Comparison of ENCODE assay signal across 1 cellular context in the genomic region with DNA sequence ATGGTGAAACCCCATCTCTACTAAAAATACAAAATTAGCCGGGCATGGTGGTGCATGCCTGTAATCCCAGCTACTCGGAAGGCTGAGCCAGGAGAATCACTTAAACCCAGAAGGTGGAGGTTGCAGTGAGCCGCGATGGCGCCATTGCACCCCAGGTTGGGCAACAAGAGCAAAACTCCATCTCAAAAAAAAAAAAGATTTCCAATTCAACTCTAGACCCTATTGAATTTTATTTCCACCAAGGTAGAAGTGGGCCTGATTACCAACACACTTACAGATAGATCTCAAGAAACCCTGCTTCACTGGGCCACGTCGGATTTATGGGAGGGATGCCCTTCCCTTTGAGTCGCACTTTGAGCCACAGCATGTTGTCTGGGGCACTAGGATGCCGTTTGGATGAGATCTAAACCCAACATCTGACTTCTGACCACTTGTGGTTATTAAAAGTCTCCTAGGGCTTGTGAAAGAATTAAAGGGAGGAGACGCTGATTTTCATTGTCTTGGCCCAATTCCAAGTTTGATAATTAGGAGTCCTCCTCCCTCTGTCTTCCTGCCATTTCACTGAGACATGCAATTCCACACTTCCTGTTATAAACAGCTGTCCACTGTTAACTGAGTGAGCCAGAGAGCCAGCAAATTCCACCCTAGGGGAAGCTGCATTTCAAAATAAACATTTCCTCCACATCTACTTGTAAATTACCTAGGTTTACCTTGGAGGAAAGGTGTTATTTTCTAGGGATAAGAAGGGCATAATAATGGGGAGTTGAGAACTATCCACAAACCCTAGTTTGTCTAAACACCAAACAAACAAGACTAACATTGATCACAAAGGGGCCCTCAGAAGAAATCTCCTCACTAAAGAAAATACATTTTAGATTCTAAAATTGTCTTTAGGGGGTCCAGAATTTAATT.
A peak's percentile ranks its signal among the peaks of the same experiment; 100 is the strongest.
TF ChIP-seq lines count a peak whose summit lies in the region.

No MANE protein-coding gene starts in this region.

TF ChIP-seq in K562, 482 proteins besides CTCF, POLR2A, EP300 and RAD21 (continued from another document and continues in another):
- TF ChIP-seq, protein P1, sequence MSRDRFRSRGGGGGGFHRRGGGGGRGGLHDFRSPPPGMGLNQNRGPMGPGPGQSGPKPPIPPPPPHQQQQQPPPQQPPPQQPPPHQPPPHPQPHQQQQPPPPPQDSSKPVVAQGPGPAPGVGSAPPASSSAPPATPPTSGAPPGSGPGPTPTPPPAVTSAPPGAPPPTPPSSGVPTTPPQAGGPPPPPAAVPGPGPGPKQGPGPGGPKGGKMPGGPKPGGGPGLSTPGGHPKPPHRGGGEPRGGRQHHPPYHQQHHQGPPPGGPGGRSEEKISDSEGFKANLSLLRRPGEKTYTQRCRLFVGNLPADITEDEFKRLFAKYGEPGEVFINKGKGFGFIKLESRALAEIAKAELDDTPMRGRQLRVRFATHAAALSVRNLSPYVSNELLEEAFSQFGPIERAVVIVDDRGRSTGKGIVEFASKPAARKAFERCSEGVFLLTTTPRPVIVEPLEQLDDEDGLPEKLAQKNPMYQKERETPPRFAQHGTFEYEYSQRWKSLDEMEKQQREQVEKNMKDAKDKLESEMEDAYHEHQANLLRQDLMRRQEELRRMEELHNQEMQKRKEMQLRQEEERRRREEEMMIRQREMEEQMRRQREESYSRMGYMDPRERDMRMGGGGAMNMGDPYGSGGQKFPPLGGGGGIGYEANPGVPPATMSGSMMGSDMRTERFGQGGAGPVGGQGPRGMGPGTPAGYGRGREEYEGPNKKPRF (IDR thresholded peaks at IDR 0.05; ENCODE audit: low read depth, low read length): no peak
- TF ChIP-seq BCL6 (CRISPR knock-in tag; IDR thresholded peaks at IDR 0.05) (no peak), EZH2 (IDR thresholded peaks at IDR 0.05; ENCODE audit: borderline replicate concordance, low read depth, low read length) (no peak), ELF1 (tag; IDR thresholded peaks at IDR 0.05) (peak; percentile 64), ESRRA (IDR thresholded peaks at IDR 0.05; ENCODE audit: borderline replicate concordance, low read depth) (no peak; the same call in 1 of the 2 replicates), RBM17 (IDR thresholded peaks at IDR 0.05; ENCODE audit: borderline replicate concordance, low read depth, low read length) (no peak), ZKSCAN3 (CRISPR knock-in tag; IDR thresholded peaks at IDR 0.05) (no peak), FIP1L1 (IDR thresholded peaks at IDR 0.05; ENCODE audit: low read depth, low read length, poor library complexity, severe bottlenecking) (no peak), ZBED1 (IDR thresholded peaks at IDR 0.05) (no peak), CBFA2T2 (conservative IDR thresholded peaks at IDR 0.05) (no peak), ZFX (CRISPR knock-in tag; IDR thresholded peaks at IDR 0.05) (no peak), ARNT (IDR thresholded peaks at IDR 0.05) (no peak), HOXB6 (CRISPR knock-in tag; IDR thresholded peaks at IDR 0.05; ENCODE audit: borderline replicate concordance) (no peak), ZNF75A (CRISPR knock-in tag; IDR thresholded peaks at IDR 0.05) (no peak), TEAD1 (CRISPR knock-in tag; IDR thresholded peaks at IDR 0.05) (no peak), HDAC8 (tag; IDR thresholded peaks at IDR 0.05) (no peak), GABPA (tag; conservative IDR thresholded peaks at IDR 0.05; ENCODE audit: low read depth) (peak; percentile 67), RBM22 (IDR thresholded peaks at IDR 0.05; ENCODE audit: low read depth, low read length, poor library complexity, severe bottlenecking) (no peak), ZZZ3 (IDR thresholded peaks at IDR 0.05) (no peak), SMC3 (conservative IDR thresholded peaks at IDR 0.05; ENCODE audit: insufficient read depth, low read depth, low read length) (no peak), MEF2A (IDR thresholded peaks at IDR 0.05; ENCODE audit: control insufficient read depth, low read depth, low read length) (no peak), ZC3H8 (IDR thresholded peaks at IDR 0.05) (no peak), PCBP1 (IDR thresholded peaks at IDR 0.05; ENCODE audit: low read depth, low read length, poor library complexity, severe bottlenecking) (no peak), HMG20A (CRISPR knock-in tag; conservative IDR thresholded peaks at IDR 0.05) (no peak), ZNF584 (CRISPR knock-in tag; IDR thresholded peaks at IDR 0.05; ENCODE audit: low read depth) (peak; percentile 70; the same call in 1 of the 2 replicates), NUFIP1 (IDR thresholded peaks at IDR 0.05; ENCODE audit: partially characterized antibody) (no peak), ATF1 (CRISPR knock-in tag; IDR thresholded peaks at IDR 0.05) (no peak), ATF1 (tag; IDR thresholded peaks at IDR 0.05) (no peak), ZNF224 (CRISPR knock-in tag; IDR thresholded peaks at IDR 0.05) (no peak), DMBX1 (CRISPR knock-in tag; IDR thresholded peaks at IDR 0.05; ENCODE audit: borderline replicate concordance) (no peak), CAMTA2 (CRISPR knock-in tag; conservative IDR thresholded peaks at IDR 0.05) (no peak), NR2C1 (IDR thresholded peaks at IDR 0.05) (no peak), NR2C1 (tag; IDR thresholded peaks at IDR 0.05) (0 out of 2 replicates have a peak, but pooled peaks have one; percentile 14), MTA1 (IDR thresholded peaks at IDR 0.05; ENCODE audit: borderline replicate concordance) (peak; percentile 33; the same call in 1 of the 2 replicates)
- TF ChIP-seq, protein P2, sequence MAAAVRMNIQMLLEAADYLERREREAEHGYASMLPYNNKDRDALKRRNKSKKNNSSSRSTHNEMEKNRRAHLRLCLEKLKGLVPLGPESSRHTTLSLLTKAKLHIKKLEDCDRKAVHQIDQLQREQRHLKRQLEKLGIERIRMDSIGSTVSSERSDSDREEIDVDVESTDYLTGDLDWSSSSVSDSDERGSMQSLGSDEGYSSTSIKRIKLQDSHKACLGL (CRISPR knock-in tag; IDR thresholded peaks at IDR 0.05; ENCODE audit: borderline replicate concordance, poor library complexity, severe bottlenecking): no peak
- TF ChIP-seq, protein P3, sequence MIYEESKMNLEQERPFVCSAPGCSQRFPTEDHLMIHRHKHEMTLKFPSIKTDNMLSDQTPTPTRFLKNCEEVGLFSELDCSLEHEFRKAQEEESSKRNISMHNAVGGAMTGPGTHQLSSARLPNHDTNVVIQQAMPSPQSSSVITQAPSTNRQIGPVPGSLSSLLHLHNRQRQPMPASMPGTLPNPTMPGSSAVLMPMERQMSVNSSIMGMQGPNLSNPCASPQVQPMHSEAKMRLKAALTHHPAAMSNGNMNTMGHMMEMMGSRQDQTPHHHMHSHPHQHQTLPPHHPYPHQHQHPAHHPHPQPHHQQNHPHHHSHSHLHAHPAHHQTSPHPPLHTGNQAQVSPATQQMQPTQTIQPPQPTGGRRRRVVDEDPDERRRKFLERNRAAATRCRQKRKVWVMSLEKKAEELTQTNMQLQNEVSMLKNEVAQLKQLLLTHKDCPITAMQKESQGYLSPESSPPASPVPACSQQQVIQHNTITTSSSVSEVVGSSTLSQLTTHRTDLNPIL (CRISPR knock-in tag; IDR thresholded peaks at IDR 0.05): no peak
- TF ChIP-seq, protein P4, sequence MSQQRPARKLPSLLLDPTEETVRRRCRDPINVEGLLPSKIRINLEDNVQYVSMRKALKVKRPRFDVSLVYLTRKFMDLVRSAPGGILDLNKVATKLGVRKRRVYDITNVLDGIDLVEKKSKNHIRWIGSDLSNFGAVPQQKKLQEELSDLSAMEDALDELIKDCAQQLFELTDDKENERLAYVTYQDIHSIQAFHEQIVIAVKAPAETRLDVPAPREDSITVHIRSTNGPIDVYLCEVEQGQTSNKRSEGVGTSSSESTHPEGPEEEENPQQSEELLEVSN (IDR thresholded peaks at IDR 0.05; ENCODE audit: borderline replicate concordance in 1 of 2, extremely low read depth in 1 of 2, insufficient read depth in 1 of 2, insufficient read length in 1 of 2, low read depth in 1 of 2, low read length in 1 of 2, poor library complexity in 1 of 2, severe bottlenecking in 1 of 2): no peak
- TF ChIP-seq, protein P5, sequence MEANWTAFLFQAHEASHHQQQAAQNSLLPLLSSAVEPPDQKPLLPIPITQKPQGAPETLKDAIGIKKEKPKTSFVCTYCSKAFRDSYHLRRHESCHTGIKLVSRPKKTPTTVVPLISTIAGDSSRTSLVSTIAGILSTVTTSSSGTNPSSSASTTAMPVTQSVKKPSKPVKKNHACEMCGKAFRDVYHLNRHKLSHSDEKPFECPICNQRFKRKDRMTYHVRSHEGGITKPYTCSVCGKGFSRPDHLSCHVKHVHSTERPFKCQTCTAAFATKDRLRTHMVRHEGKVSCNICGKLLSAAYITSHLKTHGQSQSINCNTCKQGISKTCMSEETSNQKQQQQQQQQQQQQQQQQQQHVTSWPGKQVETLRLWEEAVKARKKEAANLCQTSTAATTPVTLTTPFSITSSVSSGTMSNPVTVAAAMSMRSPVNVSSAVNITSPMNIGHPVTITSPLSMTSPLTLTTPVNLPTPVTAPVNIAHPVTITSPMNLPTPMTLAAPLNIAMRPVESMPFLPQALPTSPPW (CRISPR knock-in tag; IDR thresholded peaks at IDR 0.05): no peak; the same call in 1 of the 2 replicates
- TF ChIP-seq, protein P6, sequence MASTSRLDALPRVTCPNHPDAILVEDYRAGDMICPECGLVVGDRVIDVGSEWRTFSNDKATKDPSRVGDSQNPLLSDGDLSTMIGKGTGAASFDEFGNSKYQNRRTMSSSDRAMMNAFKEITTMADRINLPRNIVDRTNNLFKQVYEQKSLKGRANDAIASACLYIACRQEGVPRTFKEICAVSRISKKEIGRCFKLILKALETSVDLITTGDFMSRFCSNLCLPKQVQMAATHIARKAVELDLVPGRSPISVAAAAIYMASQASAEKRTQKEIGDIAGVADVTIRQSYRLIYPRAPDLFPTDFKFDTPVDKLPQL (IDR thresholded peaks at IDR 0.05; ENCODE audit: extremely low read depth, insufficient read length): no peak
- TF ChIP-seq, protein P7, sequence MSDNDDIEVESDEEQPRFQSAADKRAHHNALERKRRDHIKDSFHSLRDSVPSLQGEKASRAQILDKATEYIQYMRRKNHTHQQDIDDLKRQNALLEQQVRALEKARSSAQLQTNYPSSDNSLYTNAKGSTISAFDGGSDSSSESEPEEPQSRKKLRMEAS (CRISPR knock-in tag; IDR thresholded peaks at IDR 0.05): no peak
- TF ChIP-seq, protein P8, sequence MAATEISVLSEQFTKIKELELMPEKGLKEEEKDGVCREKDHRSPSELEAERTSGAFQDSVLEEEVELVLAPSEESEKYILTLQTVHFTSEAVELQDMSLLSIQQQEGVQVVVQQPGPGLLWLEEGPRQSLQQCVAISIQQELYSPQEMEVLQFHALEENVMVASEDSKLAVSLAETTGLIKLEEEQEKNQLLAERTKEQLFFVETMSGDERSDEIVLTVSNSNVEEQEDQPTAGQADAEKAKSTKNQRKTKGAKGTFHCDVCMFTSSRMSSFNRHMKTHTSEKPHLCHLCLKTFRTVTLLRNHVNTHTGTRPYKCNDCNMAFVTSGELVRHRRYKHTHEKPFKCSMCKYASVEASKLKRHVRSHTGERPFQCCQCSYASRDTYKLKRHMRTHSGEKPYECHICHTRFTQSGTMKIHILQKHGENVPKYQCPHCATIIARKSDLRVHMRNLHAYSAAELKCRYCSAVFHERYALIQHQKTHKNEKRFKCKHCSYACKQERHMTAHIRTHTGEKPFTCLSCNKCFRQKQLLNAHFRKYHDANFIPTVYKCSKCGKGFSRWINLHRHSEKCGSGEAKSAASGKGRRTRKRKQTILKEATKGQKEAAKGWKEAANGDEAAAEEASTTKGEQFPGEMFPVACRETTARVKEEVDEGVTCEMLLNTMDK (IDR thresholded peaks at IDR 0.05; ENCODE audit: borderline replicate concordance, insufficient read depth, low read depth, low read length, poor library complexity, severe bottlenecking): no peak
- TF ChIP-seq, protein P9, sequence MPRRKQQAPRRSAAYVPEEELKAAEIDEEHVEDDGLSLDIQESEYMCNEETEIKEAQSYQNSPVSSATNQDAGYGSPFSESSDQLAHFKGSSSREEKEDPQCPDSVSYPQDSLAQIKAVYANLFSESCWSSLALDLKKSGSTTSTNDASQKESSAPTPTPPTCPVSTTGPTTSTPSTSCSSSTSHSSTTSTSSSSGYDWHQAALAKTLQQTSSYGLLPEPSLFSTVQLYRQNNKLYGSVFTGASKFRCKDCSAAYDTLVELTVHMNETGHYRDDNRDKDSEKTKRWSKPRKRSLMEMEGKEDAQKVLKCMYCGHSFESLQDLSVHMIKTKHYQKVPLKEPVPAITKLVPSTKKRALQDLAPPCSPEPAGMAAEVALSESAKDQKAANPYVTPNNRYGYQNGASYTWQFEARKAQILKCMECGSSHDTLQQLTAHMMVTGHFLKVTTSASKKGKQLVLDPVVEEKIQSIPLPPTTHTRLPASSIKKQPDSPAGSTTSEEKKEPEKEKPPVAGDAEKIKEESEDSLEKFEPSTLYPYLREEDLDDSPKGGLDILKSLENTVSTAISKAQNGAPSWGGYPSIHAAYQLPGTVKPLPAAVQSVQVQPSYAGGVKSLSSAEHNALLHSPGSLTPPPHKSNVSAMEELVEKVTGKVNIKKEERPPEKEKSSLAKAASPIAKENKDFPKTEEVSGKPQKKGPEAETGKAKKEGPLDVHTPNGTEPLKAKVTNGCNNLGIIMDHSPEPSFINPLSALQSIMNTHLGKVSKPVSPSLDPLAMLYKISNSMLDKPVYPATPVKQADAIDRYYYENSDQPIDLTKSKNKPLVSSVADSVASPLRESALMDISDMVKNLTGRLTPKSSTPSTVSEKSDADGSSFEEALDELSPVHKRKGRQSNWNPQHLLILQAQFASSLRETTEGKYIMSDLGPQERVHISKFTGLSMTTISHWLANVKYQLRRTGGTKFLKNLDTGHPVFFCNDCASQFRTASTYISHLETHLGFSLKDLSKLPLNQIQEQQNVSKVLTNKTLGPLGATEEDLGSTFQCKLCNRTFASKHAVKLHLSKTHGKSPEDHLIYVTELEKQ (CRISPR knock-in tag; IDR thresholded peaks at IDR 0.05): no peak
- TF ChIP-seq, protein P10, sequence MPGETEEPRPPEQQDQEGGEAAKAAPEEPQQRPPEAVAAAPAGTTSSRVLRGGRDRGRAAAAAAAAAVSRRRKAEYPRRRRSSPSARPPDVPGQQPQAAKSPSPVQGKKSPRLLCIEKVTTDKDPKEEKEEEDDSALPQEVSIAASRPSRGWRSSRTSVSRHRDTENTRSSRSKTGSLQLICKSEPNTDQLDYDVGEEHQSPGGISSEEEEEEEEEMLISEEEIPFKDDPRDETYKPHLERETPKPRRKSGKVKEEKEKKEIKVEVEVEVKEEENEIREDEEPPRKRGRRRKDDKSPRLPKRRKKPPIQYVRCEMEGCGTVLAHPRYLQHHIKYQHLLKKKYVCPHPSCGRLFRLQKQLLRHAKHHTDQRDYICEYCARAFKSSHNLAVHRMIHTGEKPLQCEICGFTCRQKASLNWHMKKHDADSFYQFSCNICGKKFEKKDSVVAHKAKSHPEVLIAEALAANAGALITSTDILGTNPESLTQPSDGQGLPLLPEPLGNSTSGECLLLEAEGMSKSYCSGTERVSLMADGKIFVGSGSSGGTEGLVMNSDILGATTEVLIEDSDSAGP (CRISPR knock-in tag; IDR thresholded peaks at IDR 0.05): no peak
- TF ChIP-seq, protein P11, sequence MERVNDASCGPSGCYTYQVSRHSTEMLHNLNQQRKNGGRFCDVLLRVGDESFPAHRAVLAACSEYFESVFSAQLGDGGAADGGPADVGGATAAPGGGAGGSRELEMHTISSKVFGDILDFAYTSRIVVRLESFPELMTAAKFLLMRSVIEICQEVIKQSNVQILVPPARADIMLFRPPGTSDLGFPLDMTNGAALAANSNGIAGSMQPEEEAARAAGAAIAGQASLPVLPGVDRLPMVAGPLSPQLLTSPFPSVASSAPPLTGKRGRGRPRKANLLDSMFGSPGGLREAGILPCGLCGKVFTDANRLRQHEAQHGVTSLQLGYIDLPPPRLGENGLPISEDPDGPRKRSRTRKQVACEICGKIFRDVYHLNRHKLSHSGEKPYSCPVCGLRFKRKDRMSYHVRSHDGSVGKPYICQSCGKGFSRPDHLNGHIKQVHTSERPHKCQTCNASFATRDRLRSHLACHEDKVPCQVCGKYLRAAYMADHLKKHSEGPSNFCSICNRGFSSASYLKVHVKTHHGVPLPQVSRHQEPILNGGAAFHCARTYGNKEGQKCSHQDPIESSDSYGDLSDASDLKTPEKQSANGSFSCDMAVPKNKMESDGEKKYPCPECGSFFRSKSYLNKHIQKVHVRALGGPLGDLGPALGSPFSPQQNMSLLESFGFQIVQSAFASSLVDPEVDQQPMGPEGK (CRISPR knock-in tag; IDR thresholded peaks at IDR 0.05; ENCODE audit: borderline replicate concordance): no peak
